In the genomic region with DNA sequence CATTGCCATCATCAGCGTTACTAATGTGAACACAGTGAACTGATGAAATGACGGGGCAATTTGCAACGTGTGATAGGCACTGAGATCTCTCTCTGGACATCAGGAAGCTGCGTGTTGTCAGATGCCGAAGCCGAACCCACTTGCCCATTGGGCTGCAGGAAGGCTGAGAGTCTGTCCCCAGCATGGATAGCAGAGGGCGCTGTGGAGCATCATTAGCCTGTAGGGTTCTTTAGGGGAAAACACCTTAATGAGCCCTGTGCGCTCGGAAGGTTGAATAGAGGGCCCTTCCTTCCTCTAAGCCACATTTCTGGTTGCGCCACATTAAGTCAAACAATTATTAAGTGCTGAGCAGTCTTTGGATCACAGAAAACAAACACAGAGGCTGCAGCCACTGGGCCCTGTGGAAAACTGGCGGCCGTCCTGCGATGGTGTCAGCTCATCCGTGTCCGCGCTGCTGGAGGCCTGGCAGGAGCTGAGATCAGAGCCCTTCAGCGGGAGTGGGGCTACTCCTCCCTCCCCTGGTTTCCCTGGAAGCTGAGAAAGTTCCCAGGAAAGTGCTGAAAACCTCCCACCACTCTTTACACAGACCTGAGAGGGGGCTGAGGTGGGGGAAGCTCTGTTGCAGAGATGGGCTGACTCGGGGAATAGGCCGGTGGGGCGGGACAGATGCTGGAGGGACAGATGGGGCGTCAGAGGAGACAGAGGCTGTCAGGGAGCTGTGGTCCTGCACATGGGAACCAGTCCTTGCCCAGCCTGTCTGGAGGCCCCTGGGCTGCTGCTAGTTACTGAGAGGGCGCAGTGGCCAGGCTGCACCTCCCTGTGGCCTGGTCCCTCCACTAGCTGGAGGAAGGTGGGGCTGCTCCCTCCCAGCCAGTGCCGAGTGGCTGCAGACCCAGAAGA, we compare ENCODE assay signal across 9 cellular contexts. TPM values are rescaled to one million over a fixed set of nuclear protein-coding genes. Genes with fewer than 3 reads are reported as not detected.
A peak's percentile ranks its signal among the peaks of the same experiment; 100 is the strongest.
DNase-seq lines count a peak whose midpoint lies in the region; ATAC-seq and TF ChIP-seq lines count a peak whose summit lies in the region.
"Had no signal": no experiment of that assay in that cellular context is flagged by ENCODE, and none has a peak within 500 bp of the region (broad histone marks: within the 10 kb centered on the region; RNA-seq: fewer than 3 reads in every experiment).

No MANE protein-coding gene starts in this region.

- TF ChIP-seq CTCF in left lung (IDR thresholded peaks at IDR 0.05): peak; percentile 45 to 75

- H3K36me3 ChIP-seq in left lung: no peaks in the 10 kb centered on the region
- H3K36me3 ChIP-seq: BLaER1 treated with 17β-estradiol and CSF1 and Interleukin-3, amounts not matched to agents 10 nM and 100 nM had no signal

- ATAC-seq in left lung (peak; percentile 99), HG03521 (IDR thresholded peaks at IDR 0.05; ENCODE audit: unreplicated experiment) (no peak)

- intact Hi-C loops in left lung (cut with DNase I): loop anchor here in 1 of 2 donors (10.0 kb wide), 1 partner anchor 97 kb away; no protein-coding TSS in a partner anchor

- peaks cover 0 to 9% of the 10 kb centered on the region in 2 donors for H3K4me1 ChIP-seq in left lung

- H3K9me3 ChIP-seq in left lung: no peaks in the 10 kb centered on the region

- H3K27ac ChIP-seq in left lung: no peak overlapping the region
- H3K27ac ChIP-seq: BLaER1 treated with 17β-estradiol and CSF1 and Interleukin-3, amounts not matched to agents 10 nM and 100 nM had no signal

- no peaks in the 10 kb centered on the region for H3K27me3 ChIP-seq in left lung
- H3K27me3 ChIP-seq: BLaER1 treated with 17β-estradiol and CSF1 and Interleukin-3, amounts not matched to agents 10 nM and 100 nM had no signal

- DNase-seq in activated gamma-delta T cell treated with Interleukin-2 at 50 U/mL for 16 hours (peak; percentile 81), activated gamma-delta T cell (lab: John Stamatoyannopoulos, UW) (no peak), NCI-H345 (lab: John Stamatoyannopoulos, UW) (peak; percentile 99), cerebellum (ENCODE audit: low spot score) (peak; percentile 66), left lung (peak; percentile 80 to 89)
- DNase-seq in activated CD4-positive, alpha-beta T cell treated with anti-CD3 and anti-CD28 coated beads for 24 hours (ENCODE audit: low read depth in 2 of 2): peak; percentile 73 to 82
- peak; percentile 58 to 77 (median 67) for DNase-seq in stimulated activated CD4-positive, alpha-beta T cell treated with anti-CD3 and anti-CD28 coated beads, TNF-alpha, amount 100 ng/mL, for 1 hour (ENCODE audit: low read depth in 3 of 3, low spot score in 1 of 3)

- no peak overlapping the region for H3K4me3 ChIP-seq in left lung
- H3K4me3 ChIP-seq: BLaER1 treated with 17β-estradiol and CSF1 and Interleukin-3, amounts not matched to agents 10 nM and 100 nM had no signal

RNA-seq across cellular contexts. Expression of gene TFF2, which starts 12.7 kb away (rescaled TPM):
- total RNA-seq in cerebellum (not detected), left lung (not detected)

RNA-seq across cellular contexts. Expression of gene TFF3, which starts 22.9 kb away (rescaled TPM):
- not detected for total RNA-seq in cerebellum
- 10 to 100 TPM in 1 of 2 donors, 1 to 10 TPM in 1; 5.5 to 11.1 TPM for total RNA-seq in left lung

RNA-seq across cellular contexts. Expression of gene TFF1, which starts 28.3 kb away (rescaled TPM):
- total RNA-seq in cerebellum: not detected
- not detected for total RNA-seq in left lung

RNA-seq across cellular contexts. Expression of gene TMPRSS3, which starts 57.8 kb away (rescaled TPM):
- 0.09 TPM for total RNA-seq in cerebellum
- total RNA-seq in left lung: 1 to 10 TPM; 2.9 to 4.8 TPM
